In the genomic region with DNA sequence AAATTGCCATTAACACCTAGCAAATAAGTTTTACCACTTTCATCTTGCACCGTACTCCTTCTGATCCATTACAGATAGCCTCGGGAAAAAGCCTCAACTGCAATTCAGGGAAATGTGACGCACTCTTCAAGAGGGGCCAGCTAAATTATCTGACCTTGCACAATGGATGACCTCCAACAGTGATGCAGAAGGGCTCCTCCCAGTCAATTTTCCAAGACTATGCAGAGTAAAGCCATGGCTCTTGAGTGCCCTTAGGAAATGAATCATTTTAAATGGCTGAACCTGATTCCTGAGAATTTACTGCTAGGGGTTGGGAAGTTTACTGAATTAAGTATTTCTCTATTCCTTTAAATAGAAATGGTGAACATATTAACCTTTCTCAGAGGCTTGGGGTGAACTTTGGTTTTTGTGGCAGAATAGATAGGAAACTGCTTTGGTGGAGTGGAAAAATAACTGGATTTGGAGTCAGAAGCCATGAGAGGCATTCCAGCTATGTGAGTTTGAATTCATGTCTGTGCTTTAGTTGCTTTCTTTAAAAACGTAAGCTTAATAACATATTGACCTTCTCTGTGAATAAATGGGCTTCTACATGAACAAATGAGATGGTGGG, we compare ENCODE assay signal across 12 cellular contexts.
DNase-seq lines count a peak whose midpoint lies in the region; ATAC-seq and TF ChIP-seq lines count a peak whose summit lies in the region.
"Had no signal": no experiment of that assay in that cellular context is flagged by ENCODE, and none has a peak within 500 bp of the region (broad histone marks: within the 10 kb centered on the region; RNA-seq: fewer than 3 reads in every experiment).

No MANE protein-coding gene starts in this region.

- no peak overlapping the region for H3K4me3 Mint-ChIP-seq in activated T-cell treated with anti-CD3 and anti-CD28 coated beads, Interleukin-2, amount 50 U/mL, for 4 hours
- H3K4me3 Mint-ChIP-seq: IgD-negative memory B cell had no signal

- WGBS in right lobe of liver (ENCODE audit: insufficient coverage, low coverage, low lambda C conversion rate, missing lambda C conversion rate), result 55% methylated on average over 4 of the region's 4 CpGs

- H3K27me3 ChIP-seq in right lobe of liver (no peaks in the 10 kb centered on the region), stomach smooth muscle (ENCODE audit: control insufficient read depth in 1 of 2, insufficient read depth in 2 of 2, low read length in 2 of 2) (no peaks in the 10 kb centered on the region)

- intact Hi-C loops in right lobe of liver (cut with DNase I), result no loop called here

- H3K36me3 ChIP-seq in right lobe of liver (no peaks in the 10 kb centered on the region), stomach smooth muscle (ENCODE audit: control insufficient read depth in 2 of 2, insufficient read depth in 2 of 2, low read length in 2 of 2) (peaks cover 0 to 4% of the 10 kb centered on the region in 2 donors)

- ATAC-seq in right lobe of liver (peak; percentile 38 to 79 (median 70)), HG02973 (IDR thresholded peaks at IDR 0.05; ENCODE audit: unreplicated experiment) (no peak), HG03460 (IDR thresholded peaks at IDR 0.05; ENCODE audit: unreplicated experiment) (no peak)
- no peak for ATAC-seq in activated T-cell treated with anti-CD3 and anti-CD28 coated beads, Interleukin-2, amount 50 U/mL, for 4 hours

- no peak for TF ChIP-seq POLR2A in right lobe of liver (IDR thresholded peaks at IDR 0.05)

- H3K9ac ChIP-seq in stomach smooth muscle (ENCODE audit: low read length in 2 of 2), result no peak overlapping the region

- H3K4me1 ChIP-seq in right lobe of liver, result peaks cover 0 to 3% (median 0%) of the 10 kb centered on the region in 4 donors
- peaks cover 13% of the 10 kb centered on the region for H3K4me1 ChIP-seq in stomach smooth muscle (ENCODE audit: control insufficient read depth, insufficient read depth, low read length)

- TF ChIP-seq CTCF in choroid plexus epithelial cell (conservative IDR thresholded peaks at IDR 0.05; ENCODE audit: low read depth, low read length) (no peak), right lobe of liver (IDR thresholded peaks at IDR 0.05) (no peak)

- H3K9me3 Mint-ChIP-seq in activated T-cell treated with anti-CD3 and anti-CD28 coated beads, Interleukin-2, amount 50 U/mL, for 4 hours, result no peaks in the 10 kb centered on the region

- H3K4me1 Mint-ChIP-seq in activated T-cell treated with anti-CD3 and anti-CD28 coated beads, Interleukin-2, amount 50 U/mL, for 4 hours (ENCODE audit: low read depth), result no peaks in the 10 kb centered on the region

- no peaks in the 10 kb centered on the region for H3K36me3 Mint-ChIP-seq in activated T-cell treated with anti-CD3 and anti-CD28 coated beads, Interleukin-2, amount 50 U/mL, for 4 hours (ENCODE audit: insufficient read depth)
- H3K36me3 Mint-ChIP-seq: IgD-negative memory B cell had no signal

- DNase-seq in HCEC 1CT, result peak; percentile 94
- peak; percentile 90 for DNase-seq in choroid plexus epithelial cell (ENCODE audit: low read depth)
- DNase-seq in right lobe of liver, result no peak
- no peak for DNase-seq in activated T-cell treated with anti-CD3 and anti-CD28 coated beads, Interleukin-2, amount 50 U/mL, for 4 hours
- no peak for DNase-seq in NCI-H526 treated with DMSO at 0.1 percent for 48 hours (lab: John Stamatoyannopoulos, UW)
- DNase-seq: activated CD4-positive, alpha-beta T cell treated with anti-CD3 and anti-CD28 coated beads, Interleukin-2, amount 50 U/mL, for 1 hour; glutamatergic neuron; NCI-H2171 had no signal

- H3K4me3 ChIP-seq in choroid plexus epithelial cell (ENCODE audit: low read depth, low read length) (no peak overlapping the region), right lobe of liver (no peak overlapping the region), stomach smooth muscle (ENCODE audit: low read length in 2 of 2) (no peak overlapping the region)

- H3K27me3 Mint-ChIP-seq in activated T-cell treated with anti-CD3 and anti-CD28 coated beads, Interleukin-2, amount 50 U/mL, for 4 hours (ENCODE audit: low read depth), result peaks cover 14% of the 10 kb centered on the region

- peak overlapping the region in 1 of 3 donors; percentile 27 for H3K27ac ChIP-seq in right lobe of liver
- peak overlapping the region; percentile 42 for H3K27ac ChIP-seq in stomach smooth muscle (ENCODE audit: low read length)

- no peaks in the 10 kb centered on the region for H3K9me3 ChIP-seq in right lobe of liver
- H3K9me3 ChIP-seq in stomach smooth muscle (ENCODE audit: control insufficient read depth in 2 of 2, low read length in 2 of 2), result no peaks in the 10 kb centered on the region

Comparison
In these comparisons a context has a peak if more than half of its experiments do, and no peak if none do; other contexts are left out.
1. DNase-seq: peak in HCEC 1CT (single experiment) and choroid plexus epithelial cell (single experiment); none in right lobe of liver (0 of 3), activated T-cell treated with anti-CD3 and anti-CD28 coated beads, Interleukin-2, amount 50 U/mL, for 4 hours (single experiment) and NCI-H526 treated with DMSO at 0.1 percent for 48 hours (single experiment).
2. ATAC-seq: peak in right lobe of liver (4 of 4); none in activated T-cell treated with anti-CD3 and anti-CD28 coated beads, Interleukin-2, amount 50 U/mL, for 4 hours (0 of 2), HG02973 (single experiment) and HG03460 (single experiment).